Comparison of ENCODE assay signal across 1 cellular context in the genomic region with DNA sequence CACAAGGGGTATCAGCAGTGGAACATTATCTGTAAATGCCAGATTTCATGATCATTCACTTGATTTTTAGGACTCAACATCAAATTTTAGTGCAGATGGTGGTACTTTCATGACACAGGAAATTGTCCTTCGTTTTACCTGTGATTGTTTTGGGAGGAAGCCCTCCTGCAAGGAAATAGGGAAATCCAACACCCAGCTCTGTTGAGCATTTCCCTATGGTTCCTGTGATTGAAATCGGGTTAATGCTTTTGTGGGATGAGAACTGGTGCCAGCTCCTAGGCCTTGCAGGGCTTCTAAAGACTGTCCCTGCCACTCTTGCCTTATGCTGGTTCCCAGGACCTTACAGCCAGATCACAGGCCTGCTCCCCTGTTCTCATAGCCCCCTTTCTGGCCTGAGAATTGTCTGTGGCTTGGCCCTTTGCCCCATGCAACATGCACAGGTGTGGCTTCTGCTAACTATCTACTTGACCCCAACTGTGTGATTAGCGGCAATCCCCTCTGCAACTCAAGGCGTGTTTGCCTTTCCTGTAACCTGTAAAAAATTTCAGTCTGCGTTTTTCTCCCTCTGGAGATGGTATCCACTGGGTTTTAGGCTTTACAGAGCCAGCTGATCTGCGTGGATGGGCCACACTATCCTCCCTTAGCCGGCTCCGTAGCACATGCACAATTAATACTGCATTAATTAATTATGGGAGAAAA.
TF ChIP-seq lines count a peak whose summit lies in the region.

No MANE protein-coding gene starts in this region.

TF ChIP-seq in GM23338, 12 proteins besides CTCF, POLR2A, EP300 and RAD21 (continued from another document):
- TF ChIP-seq, protein P1, sequence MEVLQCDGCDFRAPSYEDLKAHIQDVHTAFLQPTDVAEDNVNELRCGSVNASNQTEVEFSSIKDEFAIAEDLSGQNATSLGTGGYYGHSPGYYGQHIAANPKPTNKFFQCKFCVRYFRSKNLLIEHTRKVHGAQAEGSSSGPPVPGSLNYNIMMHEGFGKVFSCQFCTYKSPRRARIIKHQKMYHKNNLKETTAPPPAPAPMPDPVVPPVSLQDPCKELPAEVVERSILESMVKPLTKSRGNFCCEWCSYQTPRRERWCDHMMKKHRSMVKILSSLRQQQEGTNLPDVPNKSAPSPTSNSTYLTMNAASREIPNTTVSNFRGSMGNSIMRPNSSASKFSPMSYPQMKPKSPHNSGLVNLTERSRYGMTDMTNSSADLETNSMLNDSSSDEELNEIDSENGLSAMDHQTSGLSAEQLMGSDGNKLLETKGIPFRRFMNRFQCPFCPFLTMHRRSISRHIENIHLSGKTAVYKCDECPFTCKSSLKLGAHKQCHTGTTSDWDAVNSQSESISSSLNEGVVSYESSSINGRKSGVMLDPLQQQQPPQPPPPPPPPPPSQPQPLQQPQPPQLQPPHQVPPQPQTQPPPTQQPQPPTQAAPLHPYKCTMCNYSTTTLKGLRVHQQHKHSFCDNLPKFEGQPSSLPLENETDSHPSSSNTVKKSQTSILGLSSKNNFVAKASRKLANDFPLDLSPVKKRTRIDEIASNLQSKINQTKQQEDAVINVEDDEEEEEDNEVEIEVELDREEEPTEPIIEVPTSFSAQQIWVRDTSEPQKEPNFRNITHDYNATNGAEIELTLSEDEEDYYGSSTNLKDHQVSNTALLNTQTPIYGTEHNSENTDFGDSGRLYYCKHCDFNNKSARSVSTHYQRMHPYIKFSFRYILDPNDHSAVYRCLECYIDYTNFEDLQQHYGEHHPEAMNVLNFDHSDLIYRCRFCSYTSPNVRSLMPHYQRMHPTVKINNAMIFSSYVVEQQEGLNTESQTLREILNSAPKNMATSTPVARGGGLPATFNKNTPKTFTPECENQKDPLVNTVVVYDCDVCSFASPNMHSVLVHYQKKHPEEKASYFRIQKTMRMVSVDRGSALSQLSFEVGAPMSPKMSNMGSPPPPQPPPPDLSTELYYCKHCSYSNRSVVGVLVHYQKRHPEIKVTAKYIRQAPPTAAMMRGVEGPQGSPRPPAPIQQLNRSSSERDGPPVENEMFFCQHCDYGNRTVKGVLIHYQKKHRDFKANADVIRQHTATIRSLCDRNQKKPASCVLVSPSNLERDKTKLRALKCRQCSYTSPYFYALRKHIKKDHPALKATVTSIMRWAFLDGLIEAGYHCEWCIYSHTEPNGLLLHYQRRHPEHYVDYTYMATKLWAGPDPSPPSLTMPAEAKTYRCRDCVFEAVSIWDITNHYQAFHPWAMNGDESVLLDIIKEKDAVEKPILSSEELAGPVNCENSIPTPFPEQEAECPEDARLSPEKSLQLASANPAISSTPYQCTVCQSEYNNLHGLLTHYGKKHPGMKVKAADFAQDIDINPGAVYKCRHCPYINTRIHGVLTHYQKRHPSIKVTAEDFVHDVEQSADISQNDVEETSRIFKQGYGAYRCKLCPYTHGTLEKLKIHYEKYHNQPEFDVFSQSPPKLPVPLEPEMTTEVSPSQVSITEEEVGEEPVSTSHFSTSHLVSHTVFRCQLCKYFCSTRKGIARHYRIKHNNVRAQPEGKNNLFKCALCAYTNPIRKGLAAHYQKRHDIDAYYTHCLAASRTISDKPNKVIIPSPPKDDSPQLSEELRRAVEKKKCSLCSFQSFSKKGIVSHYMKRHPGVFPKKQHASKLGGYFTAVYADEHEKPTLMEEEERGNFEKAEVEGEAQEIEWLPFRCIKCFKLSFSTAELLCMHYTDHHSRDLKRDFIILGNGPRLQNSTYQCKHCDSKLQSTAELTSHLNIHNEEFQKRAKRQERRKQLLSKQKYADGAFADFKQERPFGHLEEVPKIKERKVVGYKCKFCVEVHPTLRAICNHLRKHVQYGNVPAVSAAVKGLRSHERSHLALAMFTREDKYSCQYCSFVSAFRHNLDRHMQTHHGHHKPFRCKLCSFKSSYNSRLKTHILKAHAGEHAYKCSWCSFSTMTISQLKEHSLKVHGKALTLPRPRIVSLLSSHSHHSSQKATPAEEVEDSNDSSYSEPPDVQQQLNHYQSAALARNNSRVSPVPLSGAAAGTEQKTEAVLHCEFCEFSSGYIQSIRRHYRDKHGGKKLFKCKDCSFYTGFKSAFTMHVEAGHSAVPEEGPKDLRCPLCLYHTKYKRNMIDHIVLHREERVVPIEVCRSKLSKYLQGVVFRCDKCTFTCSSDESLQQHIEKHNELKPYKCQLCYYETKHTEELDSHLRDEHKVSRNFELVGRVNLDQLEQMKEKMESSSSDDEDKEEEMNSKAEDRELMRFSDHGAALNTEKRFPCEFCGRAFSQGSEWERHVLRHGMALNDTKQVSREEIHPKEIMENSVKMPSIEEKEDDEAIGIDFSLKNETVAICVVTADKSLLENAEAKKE (CRISPR knock-in tag; IDR thresholded peaks at IDR 0.05) = no peak
